ENCODE assay signal across 9 cellular contexts in the genomic region with DNA sequence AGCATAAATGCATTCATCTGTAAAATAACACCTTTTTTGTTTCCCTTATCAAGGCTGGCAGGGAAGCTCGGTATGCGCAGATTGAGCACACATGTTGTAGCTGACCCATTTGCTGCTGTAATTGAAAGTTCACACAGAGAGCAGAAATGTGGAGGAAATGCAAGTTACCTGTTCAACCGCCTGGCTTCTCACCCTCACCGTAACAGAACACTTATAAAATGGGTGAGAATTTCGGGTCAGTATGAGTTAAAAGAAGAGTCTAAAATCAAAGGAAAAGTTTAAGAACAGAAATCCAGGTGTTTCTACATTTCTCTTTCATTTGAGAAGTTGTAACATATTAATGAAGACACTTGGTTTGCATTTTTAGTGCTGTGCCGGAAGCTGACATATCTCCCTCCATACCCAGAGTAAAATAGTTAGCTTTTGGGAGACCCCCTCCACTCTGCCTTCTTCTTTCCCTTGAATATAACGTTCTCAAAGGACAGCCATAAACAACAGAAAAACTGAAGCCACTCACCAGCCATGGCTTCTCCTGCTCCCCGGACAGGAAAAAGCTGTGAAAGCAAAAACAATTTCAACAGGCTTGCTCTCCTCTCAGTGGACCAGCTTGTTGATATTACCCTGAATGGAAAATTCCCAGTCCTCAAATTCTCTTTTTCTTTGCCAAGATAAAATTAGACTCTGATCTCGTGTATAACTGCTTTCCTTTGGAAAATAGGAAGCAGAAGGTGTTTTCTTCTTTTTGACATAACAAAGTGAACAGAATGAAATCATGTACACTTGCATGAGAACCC. TPM values are rescaled to one million over a fixed set of nuclear protein-coding genes. Genes with fewer than 3 reads are reported as not detected.
DNase-seq lines count a peak whose midpoint lies in the region; ATAC-seq and TF ChIP-seq lines count a peak whose summit lies in the region.
"Had no signal": no experiment of that assay in that cellular context is flagged by ENCODE, and none has a peak within 500 bp of the region (broad histone marks: within the 10 kb centered on the region; RNA-seq: fewer than 3 reads in every experiment).

A gene (minus strand): TSS at position 570 of the 794 bp plus-strand sequence.

- no peaks in the 10 kb centered on the region for H3K9me3 ChIP-seq in OCI-LY3 (ENCODE audit: insufficient read depth, low read length)
- H3K9me3 ChIP-seq: neutrophil had no signal

- H3K9ac ChIP-seq in OCI-LY3 (ENCODE audit: low read length): peak within 1 kb of the TSS; percentile 38

- H3K79me2 ChIP-seq in OCI-LY3 (ENCODE audit: low read length): no peaks in the 10 kb centered on the region

- no peaks in the 10 kb centered on the region for H3K27me3 ChIP-seq in OCI-LY3 (ENCODE audit: low read depth, low read length)
- H3K27me3 ChIP-seq: neutrophil had no signal

- peaks cover 15% of the 10 kb centered on the region for H3K4me1 ChIP-seq in OCI-LY3 (ENCODE audit: low read length)

- peak within 1 kb of the TSS; percentile 64 for H3K4me3 ChIP-seq in OCI-LY3 (ENCODE audit: low read length)

- no peak within 1 kb of the TSS for H3K27ac Mint-ChIP-seq in stimulated activated naive B cell treated with anti-CD40 and anti-IgM and Interleukin-4, amounts not matched to agents 10 μg/mL and 1 μg/mL and 100 μg/mL, for 72 hours
- H3K27ac Mint-ChIP-seq in HFFc6: no peak within 1 kb of the TSS

- peak within 1 kb of the TSS; percentile 29 for H3K27ac ChIP-seq in OCI-LY3 (ENCODE audit: low read length)
- H3K27ac ChIP-seq: HL-60, neutrophil had no signal

- no peaks in the 10 kb centered on the region for H4K20me1 ChIP-seq in OCI-LY3 (ENCODE audit: insufficient read depth, low read length)

- peak within 1 kb of the TSS; percentile 62 for H2AFZ ChIP-seq in OCI-LY3 (ENCODE audit: low read depth, low read length)

- peak; percentile 88 for ATAC-seq in GM21367 (IDR thresholded peaks at IDR 0.05; ENCODE audit: unreplicated experiment)
- peak in 1 of 2 donors; percentile 29 for ATAC-seq in stimulated activated naive B cell treated with anti-CD40 and anti-IgM and Interleukin-4, amounts not matched to agents 10 μg/mL and 1 μg/mL and 100 μg/mL, for 72 hours (replicated peaks)

- no peaks in the 10 kb centered on the region for H3K36me3 ChIP-seq in OCI-LY3 (replicated peaks; ENCODE audit: low read depth, low read length)
- H3K36me3 ChIP-seq: neutrophil had no signal

- peaks cover 0 to 3% of the 10 kb centered on the region in 2 donors for H3K9me3 Mint-ChIP-seq in stimulated activated naive B cell treated with anti-CD40 and anti-IgM and Interleukin-4, amounts not matched to agents 10 μg/mL and 1 μg/mL and 100 μg/mL, for 72 hours
- H3K9me3 Mint-ChIP-seq in HFFc6: no peaks in the 10 kb centered on the region

- peak within 1 kb of the TSS; percentile 75 for H3K4me2 ChIP-seq in OCI-LY3 (ENCODE audit: low read length)

- no peaks in the 10 kb centered on the region for H3K27me3 Mint-ChIP-seq in stimulated activated naive B cell treated with anti-CD40 and anti-IgM and Interleukin-4, amounts not matched to agents 10 μg/mL and 1 μg/mL and 100 μg/mL, for 72 hours
- no peaks in the 10 kb centered on the region for H3K27me3 Mint-ChIP-seq in HFFc6 (ENCODE audit: insufficient read depth)

- no peak for TF ChIP-seq CTCF in OCI-LY3 (IDR thresholded peaks at IDR 0.05; ENCODE audit: low read depth, low read length)
- TF ChIP-seq CTCF in HFFc6 (IDR thresholded peaks at IDR 0.05): no peak

- peaks cover 2 to 5% of the 10 kb centered on the region in 2 donors for H3K36me3 Mint-ChIP-seq in stimulated activated naive B cell treated with anti-CD40 and anti-IgM and Interleukin-4, amounts not matched to agents 10 μg/mL and 1 μg/mL and 100 μg/mL, for 72 hours
- H3K36me3 Mint-ChIP-seq in HFFc6 (ENCODE audit: low read depth): no peaks in the 10 kb centered on the region

- peaks cover 21 to 27% of the 10 kb centered on the region in 2 donors for H3K4me1 Mint-ChIP-seq in stimulated activated naive B cell treated with anti-CD40 and anti-IgM and Interleukin-4, amounts not matched to agents 10 μg/mL and 1 μg/mL and 100 μg/mL, for 72 hours
- peaks cover 21% of the 10 kb centered on the region; the same call in 1 of the 2 replicates for H3K4me1 Mint-ChIP-seq in HFFc6 (ENCODE audit: low read depth)

- peak within 1 kb of the TSS; percentile 39 to 61 for H3K4me3 Mint-ChIP-seq in stimulated activated naive B cell treated with anti-CD40 and anti-IgM and Interleukin-4, amounts not matched to agents 10 μg/mL and 1 μg/mL and 100 μg/mL, for 72 hours
- no peak within 1 kb of the TSS for H3K4me3 Mint-ChIP-seq in HFFc6

- DNase-seq in glomerular endothelial cell (ENCODE audit: extremely low read depth, low read depth, low spot score) (peak; percentile 83), HFFc6 (no peak), SKM-1 treated with dmso at 0.1 percent for 144 hours (lab: John Stamatoyannopoulos, UW; ENCODE audit: unreplicated experiment) (no peak), NCI-H187 treated with DMSO at 0.1 percent for 48 hours (lab: John Stamatoyannopoulos, UW) (no peak)
- DNase-seq in stimulated activated naive B cell treated with anti-CD40 and anti-IgM and Interleukin-4, amounts not matched to agents 10 μg/mL and 1 μg/mL and 100 μg/mL, for 72 hours: no peak

RNA-seq across cellular contexts. Expression of the gene that starts here (rescaled TPM):
- 1.0 and 3.0 TPM in 2 replicates for total RNA-seq in glomerular endothelial cell
- total RNA-seq in HFFc6 (2021; fragmentation: NEBNext Ultra II Directional; extraction: Animal tissue kit (Norgen Biotek cat#: 25700)): not detected
